10 cellular contexts compared by ENCODE assay signal in genomic region chr20:45782890-45783289, GRCh38. TPM values are rescaled to one million over a fixed set of nuclear protein-coding genes. Genes with fewer than 3 reads are reported as not detected.
DNase-seq lines count a peak whose midpoint lies in the region; ATAC-seq and TF ChIP-seq lines count a peak whose summit lies in the region.
"Had no signal": no experiment of that assay in that cellular context is flagged by ENCODE, and none has a peak within 500 bp of the region (broad histone marks: within the 10 kb centered on the region; RNA-seq: fewer than 3 reads in every experiment).

No MANE protein-coding gene starts in this region.

- peak overlapping the region; percentile 58 for H3K4me2 ChIP-seq in PC-3 (ENCODE audit: low read length)

- DNase-seq in DMS53 (lab: John Stamatoyannopoulos, UW) (peak; percentile 68), PC-3 (peak; percentile 94), fibroblast of villous mesenchyme (ENCODE audit: low read depth) (peak; percentile 22), MV-4-11 (lab: John Stamatoyannopoulos, UW) (no peak)
- DNase-seq: naive thymus-derived CD8-positive, alpha-beta T cell; stimulated activated naive CD4-positive, alpha-beta T cell treated with Interleukin-2 at 50 U/mL for 16 hours; T-helper 9 cell had no signal

- H3K4me3 ChIP-seq in PC-3 (ENCODE audit: low read length): no peak overlapping the region
- no peak overlapping the region for H3K4me3 ChIP-seq in fibroblast of villous mesenchyme (ENCODE audit: low read depth, low read length)

- POLR2A ChIA-PET in PC-3 (lab: Charles Lee; ENCODE audit: unreplicated experiment): interaction anchor here (0.6 kb wide), 1 partner anchor 9 kb away, joined by 3 read pairs; no protein-coding TSS in a partner anchor

- H4K20me1 ChIP-seq in PC-3 (ENCODE audit: low read length): no peaks in the 10 kb centered on the region

- H3K36me3 ChIP-seq in PC-3 (ENCODE audit: low read depth, low read length): no peaks in the 10 kb centered on the region

- no peaks in the 10 kb centered on the region for H3K9me2 ChIP-seq in PC-3 (replicated peaks; ENCODE audit: low read length)

- no peak overlapping the region for H2AFZ ChIP-seq in PC-3 (ENCODE audit: low read length)

- ATAC-seq in PC-3: peak; percentile 31
- ATAC-seq in GM21576 (IDR thresholded peaks at IDR 0.05; ENCODE audit: unreplicated experiment): no peak
- ATAC-seq in GM19023 (IDR thresholded peaks at IDR 0.05; ENCODE audit: unreplicated experiment): no peak

- peak overlapping the region; percentile 99 for H3K27ac ChIP-seq in PC-3 (ENCODE audit: low read length)

- H3K27me3 ChIP-seq in PC-3 (ENCODE audit: low read length): no peaks in the 10 kb centered on the region

- H3K9me3 ChIP-seq in PC-3 (ENCODE audit: low read length): no peaks in the 10 kb centered on the region

- no peak for TF ChIP-seq CTCF in PC-3 (conservative IDR thresholded peaks at IDR 0.05; ENCODE audit: low read depth, low read length)
- TF ChIP-seq CTCF in fibroblast of villous mesenchyme (IDR thresholded peaks at IDR 0.05; ENCODE audit: insufficient read depth, low read depth, low read length): no peak

- H3K9ac ChIP-seq in PC-3 (ENCODE audit: low read length): peak overlapping the region; percentile 85

- intact Hi-C loops in PC-3 (cut with micrococcal nuclease): no loop called here

- H3K79me2 ChIP-seq in PC-3 (ENCODE audit: low read length): no peaks in the 10 kb centered on the region

- BruUV-seq in PC-3 (replicated peaks; lab: Mats Ljungman, UMichigan): no TSS peak

- CTCF ChIA-PET in PC-3 (lab: Charles Lee): interaction anchor here (1.4 kb wide), 1 partner anchor 12 kb away, joined by 4 read pairs; no protein-coding TSS in a partner anchor

- peaks cover 26% of the 10 kb centered on the region for H3F3A ChIP-seq in PC-3 (ENCODE audit: low read length, unreplicated experiment)

- H3K4me1 ChIP-seq in PC-3 (ENCODE audit: insufficient read depth, low read length): peaks cover 77% of the 10 kb centered on the region

RNA-seq across cellular contexts. Expression of gene WFDC3, which starts 8.8 kb away (rescaled TPM):
- 3.0 and 6.0 TPM in 2 replicates for total RNA-seq in PC-3 (2014; rRNA removed)
- total RNA-seq in fibroblast of villous mesenchyme: 0.43 TPM in 1 of 2 replicates, not detected in the other
- total RNA-seq: naive thymus-derived CD8-positive, alpha-beta T cell had no signal

RNA-seq across cellular contexts. Expression of gene DNTTIP1, which starts 8.9 kb away (rescaled TPM):
- total RNA-seq in PC-3 (2014; rRNA removed) (187 and 194 TPM in 2 replicates), fibroblast of villous mesenchyme (9.5 and 12.6 TPM in 2 replicates)

RNA-seq across cellular contexts. Expression of gene UBE2C, which starts 29.6 kb away (rescaled TPM):
- total RNA-seq in PC-3 (2014; rRNA removed): 251 and 304 TPM in 2 replicates
- total RNA-seq in fibroblast of villous mesenchyme: 13.5 and 26.3 TPM in 2 replicates

RNA-seq across cellular contexts. Expression of gene TNNC2, which starts 44.2 kb away (rescaled TPM):
- total RNA-seq in PC-3 (2014; rRNA removed) (not detected in 2 replicates), fibroblast of villous mesenchyme (0.32 and 0.43 TPM in 2 replicates)
- total RNA-seq: activated naive CD4-positive, alpha-beta T cell treated with anti-CD3 and anti-CD28 coated beads, Interleukin-2, amount 50 U/mL, for 72 hours had no signal

RNA-seq across cellular contexts. Expression of gene SNX21, which starts 50.7 kb away (rescaled TPM):
- 90.1 and 108 TPM in 2 replicates for total RNA-seq in PC-3 (2014; rRNA removed)
- 50.5 and 60.9 TPM in 2 replicates for total RNA-seq in fibroblast of villous mesenchyme

Comparison
In these comparisons a context has a peak if more than half of its experiments do, and no peak if none do; other contexts are left out.
1. RNA of gene DNTTIP1, which starts 8.9 kb away (total RNA-seq): 187 to 194 TPM in PC-3; 9.5 to 12.6 TPM in fibroblast of villous mesenchyme; every median in the first group is over 10 times any median in the second.